In genomic region chr3:52200981-52201679, GRCh38 we compare ENCODE assay signal across 17 cellular contexts. TPM values are rescaled to one million over a fixed set of nuclear protein-coding genes. Genes with fewer than 3 reads are reported as not detected.
DNase-seq lines count a peak whose midpoint lies in the region; ATAC-seq and TF ChIP-seq lines count a peak whose summit lies in the region.
"Had no signal": no experiment of that assay in that cellular context is flagged by ENCODE, and none has a peak within 500 bp of the region (broad histone marks: within the 10 kb centered on the region; RNA-seq: fewer than 3 reads in every experiment).

No MANE protein-coding gene starts in this region.

- no peak overlapping the region for H3K4ac ChIP-seq in mesendoderm (ENCODE audit: low read depth, low read length)

- peaks cover 25% of the 10 kb centered on the region for H3F3A ChIP-seq in GM23248 (ENCODE audit: insufficient read depth)

- no peak overlapping the region for H2BK5ac ChIP-seq in mesendoderm (ENCODE audit: low read length)

- no peak overlapping the region for H2AFZ ChIP-seq in GM23248

- no peak overlapping the region for H2BK15ac ChIP-seq in mesendoderm (replicated peaks; ENCODE audit: low read depth)

- no peak overlapping the region for H3K9ac ChIP-seq in GM23248
- no peak overlapping the region for H3K9ac ChIP-seq in mesendoderm (ENCODE audit: low read length)
- H3K9ac ChIP-seq: BLaER1 had no signal

- H3K9me3 ChIP-seq in CD4-positive, CD25-positive, alpha-beta regulatory T cell (ENCODE audit: control insufficient read depth in 2 of 2, low read length in 2 of 2) = no peaks in the 10 kb centered on the region
- H3K9me3 ChIP-seq in GM23248 (ENCODE audit: low read depth) (no peaks in the 10 kb centered on the region), left lung (no peaks in the 10 kb centered on the region)
- H3K9me3 ChIP-seq: BLaER1 had no signal

- peaks cover 15 to 67% (median 52%) of the 10 kb centered on the region in 4 donors for H3K4me1 Mint-ChIP-seq in CD4-positive, CD25-positive, alpha-beta regulatory T cell
- peaks cover 63% of the 10 kb centered on the region for H3K4me1 Mint-ChIP-seq in activated T-helper 2 cell treated with anti-CD3 and anti-CD28 coated beads, Interferon-gamma antibody, Interleukin-2, Interleukin-4, amounts not matched to agents 10 μg/mL and 5 μg/mL and 100 μg/mL, durations not matched to agents 14 hours and 24 hours and 36 hours (ENCODE audit: low read depth)

- H3K36me3 ChIP-seq in CD4-positive, CD25-positive, alpha-beta regulatory T cell (ENCODE audit: control insufficient read depth, insufficient read depth, low read length) = peaks cover 53% of the 10 kb centered on the region
- H3K36me3 ChIP-seq in GM23248 (ENCODE audit: low read depth) (peaks cover 38% of the 10 kb centered on the region), left lung (peaks cover 0 to 54% of the 10 kb centered on the region in 2 donors), mesendoderm (ENCODE audit: control insufficient read depth, insufficient read depth, low read length) (peaks cover 14% of the 10 kb centered on the region)

- H3K79me2 ChIP-seq in GM23248 (ENCODE audit: insufficient read depth) = peaks cover 27% of the 10 kb centered on the region
- peaks cover 3% of the 10 kb centered on the region for H3K79me2 ChIP-seq in mesendoderm (ENCODE audit: control insufficient read depth, insufficient read depth, low read length)

- no peaks in the 10 kb centered on the region for H4K20me1 ChIP-seq in GM23248 (ENCODE audit: insufficient read depth)

- H3K27me3 ChIP-seq in CD4-positive, CD25-positive, alpha-beta regulatory T cell (ENCODE audit: control insufficient read depth, insufficient read depth, low read length) = no peaks in the 10 kb centered on the region
- H3K27me3 ChIP-seq in GM23248 (replicated peaks; ENCODE audit: insufficient read depth) (no peaks in the 10 kb centered on the region), left lung (no peaks in the 10 kb centered on the region), mesendoderm (ENCODE audit: insufficient read depth, low read length, poor library complexity) (no peaks in the 10 kb centered on the region)
- H3K27me3 ChIP-seq: BLaER1 had no signal

- H4K5ac ChIP-seq in mesendoderm (ENCODE audit: low read length) = no peak overlapping the region

- H3K23ac ChIP-seq in mesendoderm (ENCODE audit: low read length) = no peak overlapping the region

- WGBS in GM23248 (ENCODE audit: low coverage in 1 of 2, low lambda C conversion rate in 2 of 2, missing lambda C conversion rate in 2 of 2), 2 experiments = 89 to 93% methylated on average over 5 of the region's 5 CpGs
- WGBS in mesendoderm (ENCODE audit: extremely low coverage, insufficient coverage, low lambda C conversion rate) = no CpG with 5 or more reads among the region's 5 CpGs

- no peak overlapping the region for H3K56ac ChIP-seq in mesendoderm (ENCODE audit: low read length)

- no peak overlapping the region for H2BK120ac ChIP-seq in mesendoderm (ENCODE audit: low read depth, low read length)

- TF ChIP-seq CTCF in left lung (IDR thresholded peaks at IDR 0.05) = no peak

- DNase-seq in CD4-positive, CD25-positive, alpha-beta regulatory T cell = no peak
- DNase-seq in GM23248 (peak; percentile 33), left lung (no peak), mesenteric fat pad (ENCODE audit: low spot score) (no peak), NCI-H1694 (lab: John Stamatoyannopoulos, UW) (no peak), NCI-H1105 treated with DMSO at 0.1 percent for 48 hours (lab: John Stamatoyannopoulos, UW) (no peak), mesendoderm (no peak)
- no peak for DNase-seq in activated T-helper 2 cell treated with anti-CD3 and anti-CD28 coated beads, Interferon-gamma antibody, Interleukin-2, Interleukin-4, amounts not matched to agents 10 μg/mL and 5 μg/mL and 100 μg/mL, durations not matched to agents 14 hours and 24 hours and 36 hours (ENCODE audit: low spot score)
- DNase-seq: aorta; NCI-H2081 treated with DMSO at 0.1 percent for 48 hours; NCI-H748 treated with DMSO at 0.1 percent for 48 hours; occipital lobe; SHP77; stimulated activated naive CD4-positive, alpha-beta T cell treated with Interleukin-2 at 50 U/mL for 16 hours had no signal

- H3K4me3 ChIP-seq in CD4-positive, CD25-positive, alpha-beta regulatory T cell (ENCODE audit: low read depth, low read length) = no peak overlapping the region
- H3K4me3 ChIP-seq in GM23248 (no peak overlapping the region), left lung (peak overlapping the region in 1 of 2 donors; percentile 10), mesendoderm (ENCODE audit: low read length) (no peak overlapping the region)
- H3K4me3 ChIP-seq: BLaER1 had no signal

- H3K18ac ChIP-seq in mesendoderm (ENCODE audit: low read length) = no peak overlapping the region

- peak overlapping the region; percentile 51 to 72 (median 66) for H3K27ac Mint-ChIP-seq in CD4-positive, CD25-positive, alpha-beta regulatory T cell
- H3K27ac Mint-ChIP-seq in activated T-helper 2 cell treated with anti-CD3 and anti-CD28 coated beads, Interferon-gamma antibody, Interleukin-2, Interleukin-4, amounts not matched to agents 10 μg/mL and 5 μg/mL and 100 μg/mL, durations not matched to agents 14 hours and 24 hours and 36 hours = peak overlapping the region; percentile 55

- ATAC-seq in CD4-positive, CD25-positive, alpha-beta regulatory T cell (ENCODE audit: low read depth in 2 of 2) = no peak
- no peak for ATAC-seq in left lung

- no peak overlapping the region for H2AK5ac ChIP-seq in mesendoderm (ENCODE audit: low read length)

- H3K4me2 ChIP-seq in GM23248 (ENCODE audit: unreplicated experiment) = no peak overlapping the region
- no peak overlapping the region for H3K4me2 ChIP-seq in mesendoderm (ENCODE audit: low read length)
- H3K4me2 ChIP-seq: BLaER1 had no signal

- peaks cover 7% of the 10 kb centered on the region for H3K79me1 ChIP-seq in mesendoderm (ENCODE audit: low read length)

- H3K27me3 Mint-ChIP-seq in CD4-positive, CD25-positive, alpha-beta regulatory T cell = no peaks in the 10 kb centered on the region
- no peaks in the 10 kb centered on the region for H3K27me3 Mint-ChIP-seq in activated T-helper 2 cell treated with anti-CD3 and anti-CD28 coated beads, Interferon-gamma antibody, Interleukin-2, Interleukin-4, amounts not matched to agents 10 μg/mL and 5 μg/mL and 100 μg/mL, durations not matched to agents 14 hours and 24 hours and 36 hours (ENCODE audit: low read depth)

- intact Hi-C loops in activated T-helper 2 cell treated with anti-CD3 and anti-CD28 coated beads, Interferon-gamma antibody, Interleukin-2, Interleukin-4, amounts not matched to agents 10 μg/mL and 5 μg/mL and 100 μg/mL, durations not matched to agents 14 hours and 24 hours and 36 hours (cut with micrococcal nuclease) = no loop called here
- intact Hi-C loops in left lung (cut with DNase I) = no loop called here

- H4K8ac ChIP-seq in mesendoderm (ENCODE audit: low read depth, low read length) = no peak overlapping the region

- peaks cover 38% of the 10 kb centered on the region for H3K36me3 Mint-ChIP-seq in CD4-positive, CD25-positive, alpha-beta regulatory T cell
- H3K36me3 Mint-ChIP-seq in activated T-helper 2 cell treated with anti-CD3 and anti-CD28 coated beads, Interferon-gamma antibody, Interleukin-2, Interleukin-4, amounts not matched to agents 10 μg/mL and 5 μg/mL and 100 μg/mL, durations not matched to agents 14 hours and 24 hours and 36 hours (ENCODE audit: low read depth) = peaks cover 74% of the 10 kb centered on the region

- H3K4me3 Mint-ChIP-seq in CD4-positive, CD25-positive, alpha-beta regulatory T cell = peak overlapping the region in 2 of 4 donors; percentile 45 to 71
- H3K4me3 Mint-ChIP-seq in activated T-helper 2 cell treated with anti-CD3 and anti-CD28 coated beads, Interferon-gamma antibody, Interleukin-2, Interleukin-4, amounts not matched to agents 10 μg/mL and 5 μg/mL and 100 μg/mL, durations not matched to agents 14 hours and 24 hours and 36 hours (ENCODE audit: low read depth) = no peak overlapping the region

- H3K9me3 Mint-ChIP-seq in CD4-positive, CD25-positive, alpha-beta regulatory T cell = no peaks in the 10 kb centered on the region
- no peaks in the 10 kb centered on the region for H3K9me3 Mint-ChIP-seq in activated T-helper 2 cell treated with anti-CD3 and anti-CD28 coated beads, Interferon-gamma antibody, Interleukin-2, Interleukin-4, amounts not matched to agents 10 μg/mL and 5 μg/mL and 100 μg/mL, durations not matched to agents 14 hours and 24 hours and 36 hours

- H3K4me1 ChIP-seq in CD4-positive, CD25-positive, alpha-beta regulatory T cell (ENCODE audit: control insufficient read depth, insufficient read depth, low read length, poor library complexity, severe bottlenecking) = peaks cover 28% of the 10 kb centered on the region
- H3K4me1 ChIP-seq in GM23248 (ENCODE audit: insufficient read depth) = peaks cover 17% of the 10 kb centered on the region
- peaks cover 45 to 93% of the 10 kb centered on the region in 2 donors for H3K4me1 ChIP-seq in left lung
- H3K4me1 ChIP-seq in mesendoderm (ENCODE audit: control insufficient read depth, low read depth, low read length) = no peaks in the 10 kb centered on the region

- in situ Hi-C loops in GM23248 (cut with MboI) = no loop called here

- no peaks in the 10 kb centered on the region for H3K9me2 ChIP-seq in GM23248 (ENCODE audit: insufficient read depth)

- no peak overlapping the region for H3K27ac ChIP-seq in CD4-positive, CD25-positive, alpha-beta regulatory T cell (ENCODE audit: insufficient read depth, low read length, poor library complexity, severe bottlenecking)
- H3K27ac ChIP-seq in GM23248 (no peak overlapping the region), left lung (peak overlapping the region; percentile 51 to 86), mesendoderm (ENCODE audit: low read depth, low read length) (no peak overlapping the region)
- H3K27ac ChIP-seq: BLaER1 had no signal

RNA-seq across cellular contexts. Expression of gene ALAS1, which starts 3.2 kb away (rescaled TPM):
- 17.1 TPM for total RNA-seq in CD4-positive, CD25-positive, alpha-beta regulatory T cell
- 10 to 100 TPM; 22.4 to 41.4 (median 34.2) TPM for polyA plus RNA-seq in CD4-positive, CD25-positive, alpha-beta regulatory T cell
- 21.2 and 33.9 TPM in 2 replicates for total RNA-seq in GM23248 (2014; rRNA removed; shearing (Covaris generic))
- polyA plus RNA-seq in GM23248 (2016; fragmentation: Nextera tagmentation; extraction: Ambion mirVana) = 30.4 and 31.0 TPM in 2 replicates
- 117 and 123 TPM in 2 replicates for total RNA-seq in activated T-helper 2 cell treated with anti-CD3 and anti-CD28 coated beads, Interferon-gamma antibody, Interleukin-2, Interleukin-4, amounts not matched to agents 10 μg/mL and 5 μg/mL and 100 μg/mL, durations not matched to agents 14 hours and 24 hours and 36 hours
- total RNA-seq in left lung = 10 to 100 TPM; 66.7 to 70.1 TPM
- total RNA-seq in mesenteric fat pad = 134 TPM
- polyA plus RNA-seq in mesendoderm (2013, experiment 1 of 2) = 27.9 TPM
- polyA plus RNA-seq in mesendoderm (2013, experiment 2 of 2) = 28.4 TPM

RNA-seq across cellular contexts. Expression of gene TLR9, which starts 24.3 kb away (rescaled TPM):
- 0.27 TPM for total RNA-seq in CD4-positive, CD25-positive, alpha-beta regulatory T cell
- under 1 TPM in 1 of 4 donors, not detected in 3; 0.16 TPM for polyA plus RNA-seq in CD4-positive, CD25-positive, alpha-beta regulatory T cell
- total RNA-seq in GM23248 (2014; rRNA removed; shearing (Covaris generic)) = not detected in 2 replicates
- polyA plus RNA-seq in GM23248 (2016; fragmentation: Nextera tagmentation; extraction: Ambion mirVana) = 0.11 TPM in 1 of 2 replicates, not detected in the other
- 0.32 and 0.50 TPM in 2 replicates for total RNA-seq in activated T-helper 2 cell treated with anti-CD3 and anti-CD28 coated beads, Interferon-gamma antibody, Interleukin-2, Interleukin-4, amounts not matched to agents 10 μg/mL and 5 μg/mL and 100 μg/mL, durations not matched to agents 14 hours and 24 hours and 36 hours
- total RNA-seq in left lung = 1 to 10 TPM in 1 of 2 donors, not detected in 1; 1.5 TPM
- 0.19 TPM for total RNA-seq in mesenteric fat pad
- polyA plus RNA-seq in mesendoderm (2013, experiment 1 of 2) = not detected
- 0.01 TPM for polyA plus RNA-seq in mesendoderm (2013, experiment 2 of 2)
- total RNA-seq: dermis microvascular lymphatic vessel endothelial cell, H1 had no signal
- polyA plus RNA-seq: aorta had no signal

RNA-seq across cellular contexts. Expression of gene TWF2, which starts 37.8 kb away (rescaled TPM):
- 62.4 TPM for total RNA-seq in CD4-positive, CD25-positive, alpha-beta regulatory T cell
- 100 to 1,000 TPM; 116 to 142 (median 131) TPM for polyA plus RNA-seq in CD4-positive, CD25-positive, alpha-beta regulatory T cell
- total RNA-seq in GM23248 (2014; rRNA removed; shearing (Covaris generic)) = 124 and 137 TPM in 2 replicates
- polyA plus RNA-seq in GM23248 (2016; fragmentation: Nextera tagmentation; extraction: Ambion mirVana) = 95.1 and 105 TPM in 2 replicates
- 89.7 and 91.1 TPM in 2 replicates for total RNA-seq in activated T-helper 2 cell treated with anti-CD3 and anti-CD28 coated beads, Interferon-gamma antibody, Interleukin-2, Interleukin-4, amounts not matched to agents 10 μg/mL and 5 μg/mL and 100 μg/mL, durations not matched to agents 14 hours and 24 hours and 36 hours
- total RNA-seq in left lung (10 to 100 TPM; 47.7 to 77.5 TPM), mesenteric fat pad (52.4 TPM)
- polyA plus RNA-seq in mesendoderm (2013, experiment 1 of 2) = 29.5 TPM
- 29.7 TPM for polyA plus RNA-seq in mesendoderm (2013, experiment 2 of 2)

RNA-seq across cellular contexts. Expression of gene PPM1M, which starts 44.4 kb away (rescaled TPM):
- total RNA-seq in CD4-positive, CD25-positive, alpha-beta regulatory T cell = 80.7 TPM
- 100 to 1,000 TPM in 1 of 4 donors, 10 to 100 TPM in 3; 55.5 to 104 (median 74.9) TPM for polyA plus RNA-seq in CD4-positive, CD25-positive, alpha-beta regulatory T cell
- total RNA-seq in GM23248 (2014; rRNA removed; shearing (Covaris generic)) = 26.7 and 35.7 TPM in 2 replicates
- 19.3 and 21.6 TPM in 2 replicates for polyA plus RNA-seq in GM23248 (2016; fragmentation: Nextera tagmentation; extraction: Ambion mirVana)
- 44.7 and 46.4 TPM in 2 replicates for total RNA-seq in activated T-helper 2 cell treated with anti-CD3 and anti-CD28 coated beads, Interferon-gamma antibody, Interleukin-2, Interleukin-4, amounts not matched to agents 10 μg/mL and 5 μg/mL and 100 μg/mL, durations not matched to agents 14 hours and 24 hours and 36 hours
- total RNA-seq in left lung (10 to 100 TPM; 33.1 to 48.3 TPM), mesenteric fat pad (26.8 TPM)
- 2.1 TPM for polyA plus RNA-seq in mesendoderm (2013, experiment 1 of 2)
- 1.8 TPM for polyA plus RNA-seq in mesendoderm (2013, experiment 2 of 2)

RNA-seq across cellular contexts. Expression of gene POC1A, which starts 46.9 kb away (rescaled TPM):
- 1.7 TPM for total RNA-seq in CD4-positive, CD25-positive, alpha-beta regulatory T cell
- polyA plus RNA-seq in CD4-positive, CD25-positive, alpha-beta regulatory T cell = 1 to 10 TPM; 1.3 to 3.2 (median 1.9) TPM
- 2.3 and 5.2 TPM in 2 replicates for total RNA-seq in GM23248 (2014; rRNA removed; shearing (Covaris generic))
- polyA plus RNA-seq in GM23248 (2016; fragmentation: Nextera tagmentation; extraction: Ambion mirVana) = 11.0 and 11.8 TPM in 2 replicates
- total RNA-seq in activated T-helper 2 cell treated with anti-CD3 and anti-CD28 coated beads, Interferon-gamma antibody, Interleukin-2, Interleukin-4, amounts not matched to agents 10 μg/mL and 5 μg/mL and 100 μg/mL, durations not matched to agents 14 hours and 24 hours and 36 hours = 20.4 and 22.2 TPM in 2 replicates
- total RNA-seq in left lung (1 to 10 TPM; 5.3 to 7.6 TPM), mesenteric fat pad (2.8 TPM)
- polyA plus RNA-seq in mesendoderm (2013, experiment 1 of 2) = 14.1 TPM
- 13.8 TPM for polyA plus RNA-seq in mesendoderm (2013, experiment 2 of 2)

Comparison
In these comparisons a context has a peak if more than half of its experiments do, and no peak if none do; other contexts are left out.
1. H3K27ac ChIP-seq: peak in left lung (2 of 2); none in CD4-positive, CD25-positive, alpha-beta regulatory T cell (single experiment), GM23248 (single experiment) and mesendoderm (single experiment).